In the genomic region with DNA sequence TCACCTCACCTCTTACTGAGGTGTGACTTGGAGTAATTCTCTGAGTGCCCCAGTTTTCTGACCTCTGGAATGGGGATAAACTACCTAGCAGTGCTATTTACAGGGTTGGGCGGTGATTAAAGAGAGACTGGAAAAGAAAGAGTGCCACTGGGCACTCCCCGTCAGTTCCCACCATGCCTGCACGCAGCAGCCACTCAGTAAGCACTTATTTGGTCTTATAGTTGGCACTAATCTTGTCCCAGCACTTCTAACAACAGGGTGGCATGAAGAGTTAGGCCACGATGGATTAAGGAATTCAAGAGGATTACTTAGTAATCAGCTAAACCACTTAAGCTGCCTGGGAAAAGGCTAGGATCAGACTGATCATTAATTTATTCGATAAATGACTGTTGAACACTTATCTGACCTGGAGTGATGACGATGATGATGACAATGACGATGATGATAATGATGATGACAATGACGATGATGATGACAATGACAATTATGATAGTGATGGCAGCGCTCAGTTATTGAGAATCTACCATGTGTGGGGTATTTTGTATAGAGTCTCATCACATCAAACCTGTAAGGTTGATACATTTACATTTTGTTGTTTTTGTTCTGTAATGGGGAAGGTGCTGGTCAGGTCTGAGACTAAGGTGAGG, we compare ENCODE assay signal across 20 cellular contexts. TPM values are rescaled to one million over a fixed set of nuclear protein-coding genes. Genes with fewer than 3 reads are reported as not detected.
DNase-seq lines count a peak whose midpoint lies in the region; ATAC-seq, FAIRE-seq and TF ChIP-seq lines count a peak whose summit lies in the region.
"Had no signal": no experiment of that assay in that cellular context is flagged by ENCODE, and none has a peak within 500 bp of the region (broad histone marks: within the 10 kb centered on the region; RNA-seq: fewer than 3 reads in every experiment).

No MANE protein-coding gene starts in this region.

- TF ChIP-seq RAD21 in K562 (CRISPR knock-in tag; conservative IDR thresholded peaks at IDR 0.05 in 1 of 2, IDR thresholded peaks at IDR 0.05 in 1 of 2), result no peak

- H3K9me3 ChIP-seq in K562 (replicated peaks; ENCODE audit: control insufficient read depth, insufficient read depth, low read depth, low read length) (no peaks in the 10 kb centered on the region), uterus (no peaks in the 10 kb centered on the region)
- H3K9me3 ChIP-seq: BE2C, HAP-1 had no signal

- ATAC-seq in K562 (no peak), GM21786 (IDR thresholded peaks at IDR 0.05; ENCODE audit: unreplicated experiment) (no peak)
- ATAC-seq: GM12878 had no signal

- intact Hi-C loops in K562 (cut with micrococcal nuclease), result no loop called here
- intact Hi-C loops in uterus (cut with DNase I; ENCODE audit: low total_unique reads), result no loop called here

- POLR2A ChIA-PET in K562 (lab: Yijun Ruan, JAX), result interaction anchor here (0.6 to 0.9 kb wide), 2 partner anchors 65 to 166 kb away, joined by 3 to 4 read pairs; partner anchors contain the start of gene NFYC

- H3K36me3 ChIP-seq in K562 (ENCODE audit: control insufficient read depth, insufficient read depth, low read length) (no peaks in the 10 kb centered on the region), uterus (no peaks in the 10 kb centered on the region)
- H3K36me3 ChIP-seq: BE2C, HAP-1 had no signal

- in situ Hi-C loops in K562 (cut with MboI), result loop anchor here (5.0 kb wide), 1 partner anchor 96 kb away; no protein-coding TSS in a partner anchor

- no peaks in the 10 kb centered on the region for H4K20me1 ChIP-seq in K562 (replicated peaks; ENCODE audit: control insufficient read depth, insufficient read depth, low read length)

- H3K4me1 ChIP-seq in K562 (replicated peaks in 1 of 2; ENCODE audit: control insufficient read depth in 2 of 2, insufficient read depth in 2 of 2, low read length in 2 of 2), result peaks cover 0 to 12% of the 10 kb centered on the region in 2 experiments; a peak in 3 of 5 replicates
- peaks cover 0 to 7% of the 10 kb centered on the region in 2 donors for H3K4me1 ChIP-seq in uterus
- H3K4me1 ChIP-seq: BE2C, HAP-1 had no signal

- H3K27me3 ChIP-seq in K562 (ENCODE audit: control insufficient read depth in 2 of 2, insufficient read depth in 2 of 2, low read length in 2 of 2), result peaks cover 0 to 2% of the 10 kb centered on the region in 2 experiments; a peak in 1 of 5 replicates
- no peaks in the 10 kb centered on the region for H3K27me3 ChIP-seq in uterus

- FAIRE-seq in D721Med (lab: Jason Lieb, UNC) (peak; percentile 84), K562 (lab: Jason Lieb, UNC) (no peak)
- FAIRE-seq: A204.1, GM12878 had no signal

- TF ChIP-seq POLR2A in K562 (conservative IDR thresholded peaks at IDR 0.05), result no peak
- no peak for TF ChIP-seq POLR2A in uterus (IDR thresholded peaks at IDR 0.05)

- TF ChIP-seq EP300 in K562 (IDR thresholded peaks at IDR 0.05; ENCODE audit: low read length), result no peak

- WGBS in K562 (ENCODE audit: insufficient coverage, low coverage, missing lambda C conversion rate), result 19% methylated on average over 9 of the region's 9 CpGs

- peak; percentile 80 for DNase-seq in D721Med (ENCODE audit: insufficient read length, low spot score)
- peak; percentile 70 for DNase-seq in NCI-H524 treated with DMSO at 0.1 percent for 48 hours (lab: John Stamatoyannopoulos, UW)
- DNase-seq in K562 (ENCODE audit: extremely low read depth in 1 of 4, low spot score in 3 of 4), result no peak
- DNase-seq in retinal pigment epithelial cell (ENCODE audit: low read depth), result peak; percentile 82
- DNase-seq in stimulated activated CD4-positive, alpha-beta T cell treated with anti-CD3 and anti-CD28 coated beads, Interleukin-4, amount 100 ng/mL, for 1 hour, result no peak
- no peak for DNase-seq in uterus
- DNase-seq: ACHN; BE2C; C1 segment of cervical spinal cord; CD4-positive, CD25-positive, alpha-beta regulatory T cell; CD8-positive, alpha-beta memory T cell; COR-L47; DMS153; DMS79; GDM1; GM23248 had no signal

- no peaks in the 10 kb centered on the region for H3K79me2 ChIP-seq in K562 (ENCODE audit: control insufficient read depth, insufficient read depth, low read length)

- TF ChIP-seq CTCF in D721Med (IDR thresholded peaks at IDR 0.05; ENCODE audit: insufficient read depth, missing control alignments) (no peak), K562 (IDR thresholded peaks at IDR 0.05 in 2 of 3, conservative IDR thresholded peaks at IDR 0.05 in 1 of 3; ENCODE audit: insufficient read depth in 2 of 3, low read depth in 1 of 3, low read length in 3 of 3) (no peak), retinal pigment epithelial cell (conservative IDR thresholded peaks at IDR 0.05; ENCODE audit: low read depth, low read length) (no peak), uterus (IDR thresholded peaks at IDR 0.05) (no peak)

- H3K4me3 ChIP-seq in K562 (no peak overlapping the region), retinal pigment epithelial cell (ENCODE audit: low read length) (no peak overlapping the region), uterus (no peak overlapping the region)
- H3K4me3 ChIP-seq: GM12878, GM23248, HAP-1 had no signal

- CTCF ChIA-PET in K562 (lab: Yijun Ruan, JAX; ENCODE audit: low intra/inter-chr PET ratio), result interaction anchor here (0.7 kb wide), 1 partner anchor 78 kb away, joined by 4 read pairs; no protein-coding TSS in a partner anchor

- no peak overlapping the region for H2AFZ ChIP-seq in K562 (ENCODE audit: low read depth, low read length)
- H2AFZ ChIP-seq: GM23248 had no signal

- BruUV-seq in K562 (replicated peaks; lab: Mats Ljungman, UMichigan), result no TSS peak

- no peaks in the 10 kb centered on the region for H3K9me1 ChIP-seq in K562 (ENCODE audit: control insufficient read depth, insufficient read depth, low read length)

- H3K27ac ChIP-seq in K562 (ENCODE audit: extremely low read depth, low read depth, low read length) (no peak overlapping the region), uterus (no peak overlapping the region)
- H3K27ac ChIP-seq: GM23248 had no signal

- no peak overlapping the region for H3K9ac ChIP-seq in K562 (ENCODE audit: insufficient read depth in 1 of 2, low read depth in 2 of 2, low read length in 2 of 2)
- H3K9ac ChIP-seq: GM23248 had no signal

- no peak overlapping the region for H3K4me2 ChIP-seq in K562 (ENCODE audit: insufficient read depth, low read length)

TF ChIP-seq in K562, 482 proteins besides CTCF, POLR2A, EP300 and RAD21 (continues in another document):
- TF ChIP-seq ZBTB8A (IDR thresholded peaks at IDR 0.05; ENCODE audit: partially characterized antibody) (no peak), ATF3 (IDR thresholded peaks at IDR 0.05) (peak; percentile 42; the same call in 1 of the 2 replicates), ATF3 (CRISPR knock-in tag; conservative IDR thresholded peaks at IDR 0.05) (no peak), ATF1 (CRISPR knock-in tag; IDR thresholded peaks at IDR 0.05) (no peak), ATF1 (tag; IDR thresholded peaks at IDR 0.05) (peak; percentile 78), ZBTB17 (CRISPR knock-in tag; IDR thresholded peaks at IDR 0.05) (no peak), CREM (IDR thresholded peaks at IDR 0.05; ENCODE audit: low read depth) (0 out of 2 replicates have a peak, but pooled peaks have one; percentile 14), ZNF436 (CRISPR knock-in tag; IDR thresholded peaks at IDR 0.05) (no peak), ZNF184 (CRISPR knock-in tag; IDR thresholded peaks at IDR 0.05) (no peak), SREBF2 (CRISPR knock-in tag; IDR thresholded peaks at IDR 0.05) (no peak), ZZZ3 (IDR thresholded peaks at IDR 0.05) (no peak)

RNA-seq across cellular contexts. Expression of gene CITED4, which starts 5.4 kb away (rescaled TPM):
- 0.37 TPM in 1 of 2 replicates, not detected in the other for total RNA-seq in K562 (2011; cell fraction: chromatin; rRNA removed; ENCODE audit: low replicate concordance)
- 0.92 and 1.0 TPM in 2 replicates for total RNA-seq in K562 (2011; cell fraction: nucleolus; rRNA removed)
- 0.51 TPM in 1 of 2 replicates, not detected in the other for total RNA-seq in K562 (2011; cell fraction: nucleoplasm; rRNA removed)
- 0.36 and 0.69 TPM in 2 replicates for total RNA-seq in K562 (2014; rRNA removed)
- 0.11 TPM in 1 of 2 replicates, not detected in the other for total RNA-seq in K562 (2014; rRNA removed; fragmentation: Illumina TruSeq; extraction: Trizol)
- total RNA-seq in K562 (2015; rRNA removed; fragmentation: Illumina TruSeq; extraction: Trizol), result 0.11 TPM in 1 of 2 replicates, not detected in the other
- total RNA-seq in K562 (2021), result 0.89 and 1.2 TPM in 2 replicates
- polyA plus RNA-seq in K562 (2011; rRNA removed), result 0.07 and 0.17 TPM in 2 replicates
- 0.04 and 1.2 TPM in 2 replicates for polyA plus RNA-seq in K562 (2011; cell fraction: cytosol; rRNA removed)
- 0.08 and 0.85 TPM in 2 replicates for polyA plus RNA-seq in K562 (2011; cell fraction: nucleus; rRNA removed)
- 0.51 and 1.2 TPM in 2 replicates for polyA plus RNA-seq in K562 (2012)
- polyA plus RNA-seq in K562 (2014; fragmentation: Illumina TruSeq; extraction: Trizol), result 0.12 TPM in 1 of 2 replicates, not detected in the other
- polyA plus RNA-seq in K562 (2014; fragmentation: Nextera tagmentation; extraction: Ambion mirVana), result not detected
- polyA plus RNA-seq in K562 (2014; rRNA removed), result 0.23 and 0.48 TPM in 2 replicates
- polyA minus RNA-seq in K562 (2011; rRNA and poly(A)+ RNA removed), result not detected in 2 replicates
- polyA minus RNA-seq in K562 (2011; cell fraction: cytosol; rRNA and poly(A)+ RNA removed), result not detected in 2 replicates
- 0.44 and 0.54 TPM in 2 replicates for polyA minus RNA-seq in K562 (2011; cell fraction: nucleus; rRNA and poly(A)+ RNA removed)
- 10 to 100 TPM in 3 of 4 donors, 1 to 10 TPM in 1; 4.1 to 99.9 (median 19.9) TPM for total RNA-seq in uterus
- total RNA-seq: GM23248 had no signal
- polyA plus RNA-seq: GM23248 had no signal

Comparison
In these comparisons a context has a peak if more than half of its experiments do, and no peak if none do; other contexts are left out.
1. DNase-seq: peak in D721Med (single experiment), NCI-H524 treated with DMSO at 0.1 percent for 48 hours (single experiment) and retinal pigment epithelial cell (single experiment); none in K562 (0 of 4), stimulated activated CD4-positive, alpha-beta T cell treated with anti-CD3 and anti-CD28 coated beads, Interleukin-4, amount 100 ng/mL, for 1 hour (single experiment) and uterus (0 of 2).